ENCODE assay signal across 8 cellular contexts in the genomic region with DNA sequence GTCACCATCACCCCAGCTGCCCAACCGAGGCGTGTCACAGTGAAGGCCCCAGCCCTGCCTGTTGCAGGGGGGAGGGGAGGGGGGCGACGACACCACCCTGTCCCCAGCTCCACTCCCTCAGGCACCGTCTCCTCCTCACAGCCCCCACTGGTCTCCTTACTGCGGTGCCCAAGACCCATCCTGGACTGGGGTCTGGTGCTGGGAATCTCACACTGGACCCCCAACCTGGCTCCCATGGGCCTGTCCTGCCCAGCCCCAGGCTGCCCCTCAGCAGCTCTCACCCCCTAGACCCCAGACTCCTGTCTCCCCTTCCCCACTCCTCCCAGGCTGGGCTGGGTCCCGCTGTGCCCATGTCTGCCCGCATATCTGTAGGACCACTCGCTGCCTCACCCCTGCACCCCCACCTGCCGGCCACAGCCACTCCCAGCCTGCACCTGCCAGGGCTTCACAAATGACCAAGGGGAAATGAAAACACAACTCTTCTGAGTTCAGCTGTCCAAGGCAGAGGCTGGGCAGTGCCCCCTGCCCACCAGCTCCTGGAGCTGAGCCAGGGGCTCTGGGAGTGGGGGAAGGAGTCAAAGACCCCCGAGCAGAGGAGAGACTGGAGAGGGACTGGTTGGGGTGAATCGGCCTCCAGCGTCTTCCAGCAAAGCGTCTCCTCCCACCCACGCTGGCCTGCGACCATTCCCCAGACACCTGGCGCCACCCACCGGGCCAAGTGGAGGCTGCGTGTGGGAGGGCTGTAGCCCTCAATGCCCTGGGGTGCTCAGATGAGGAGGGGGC. TPM values are rescaled to one million over a fixed set of nuclear protein-coding genes. Genes with fewer than 3 reads are reported as not detected.
A peak's percentile ranks its signal among the peaks of the same experiment; 100 is the strongest.
DNase-seq lines count a peak whose midpoint lies in the region; ATAC-seq and TF ChIP-seq lines count a peak whose summit lies in the region.

No MANE protein-coding gene starts in this region.

- no peak for TF ChIP-seq POLR2A in lower leg skin (IDR thresholded peaks at IDR 0.05)

- H3K27me3 ChIP-seq in BE2C = no peaks in the 10 kb centered on the region
- H3K27me3 ChIP-seq in ascending aorta = no peaks in the 10 kb centered on the region

- H3K27me3 Mint-ChIP-seq in immature natural killer cell (ENCODE audit: low read depth in 3 of 3) = peaks cover 6 to 12% (median 6%) of the 10 kb centered on the region in 3 donors

- H3K27ac ChIP-seq in ascending aorta = no peak overlapping the region

- peaks cover 7% of the 10 kb centered on the region in 2 donors for H3K4me1 Mint-ChIP-seq in immature natural killer cell

- peak; percentile 75 for DNase-seq in BE2C
- DNase-seq in HT-29 (ENCODE audit: low spot score) = peak; percentile 61
- DNase-seq in SKM-1 (lab: John Stamatoyannopoulos, UW; ENCODE audit: unreplicated experiment) = peak; percentile 22
- DNase-seq in ascending aorta (ENCODE audit: low spot score in 2 of 2) = no peak
- DNase-seq in immature natural killer cell = peak; percentile 72 to 78 (median 76)
- DNase-seq in stimulated activated CD4-positive, alpha-beta T cell treated with anti-CD3 and anti-CD28 coated beads, Interleukin-4, amount 100 ng/mL, for 48 hours (ENCODE audit: low read depth in 2 of 2) = peak; percentile 55 to 61
- DNase-seq in lower leg skin (ENCODE audit: low spot score in 2 of 2) = no peak

- intact Hi-C loops in ascending aorta (cut with DNase I) (no loop called here), lower leg skin (cut with DNase I; ENCODE audit: low total_unique reads) (loop anchor here (2.0 to 5.0 kb wide), 2 partner anchors 88 to 143 kb away; no protein-coding TSS in a partner anchor)

- no peaks in the 10 kb centered on the region for H3K36me3 Mint-ChIP-seq in immature natural killer cell

- TF ChIP-seq CTCF in BE2C (IDR thresholded peaks at IDR 0.05; ENCODE audit: low read depth, low read length) (peak; percentile 64), ascending aorta (IDR thresholded peaks at IDR 0.05) (peak; percentile 35 to 61 (median 49)), lower leg skin (IDR thresholded peaks at IDR 0.05) (no peak)

- no peak for ATAC-seq in GM21515 (IDR thresholded peaks at IDR 0.05; ENCODE audit: unreplicated experiment)

- no peaks in the 10 kb centered on the region for H3K36me3 ChIP-seq in BE2C
- no peaks in the 10 kb centered on the region for H3K36me3 ChIP-seq in ascending aorta

- no peaks in the 10 kb centered on the region for H3K9me3 Mint-ChIP-seq in immature natural killer cell

- H3K9me3 ChIP-seq in BE2C (no peaks in the 10 kb centered on the region), ascending aorta (no peaks in the 10 kb centered on the region)

- peak overlapping the region in 4 of 6 donors; percentile 12 to 74 (median 40) for H3K27ac Mint-ChIP-seq in immature natural killer cell

- peaks cover 5% of the 10 kb centered on the region; the same call in 1 of the 2 replicates for H3K4me1 ChIP-seq in BE2C
- peaks cover 9 to 13% of the 10 kb centered on the region in 2 donors for H3K4me1 ChIP-seq in ascending aorta

- H3K4me3 Mint-ChIP-seq in immature natural killer cell = peak overlapping the region in 3 of 5 donors; percentile 7 to 33 (median 29)

- H3K4me3 ChIP-seq in BE2C (ENCODE audit: low read depth, low read length) (no peak overlapping the region), ascending aorta (no peak overlapping the region), lower leg skin (ENCODE audit: low read depth, poor library complexity, severe bottlenecking) (no peak overlapping the region)

- WGBS in lower leg skin, 2 donors = 27 to 39% methylated on average over 19 of the region's 19 CpGs

RNA-seq across cellular contexts. Expression of a gene that starts 32.6 kb away (rescaled TPM):
- polyA plus RNA-seq in BE2C (2012; ENCODE audit: insufficient read depth, insufficient read length, low read depth) = 154 TPM
- total RNA-seq in HT-29 (2014; rRNA removed; shearing (Covaris generic)) = 3.2 and 6.4 TPM in 2 replicates
- total RNA-seq in ascending aorta (443 TPM), lower leg skin (10 to 100 TPM; 27.8 to 62.2 (median 46.2) TPM)
- 1 to 10 TPM in 1 of 3 donors, not detected in 2; 1.6 TPM for polyA plus RNA-seq in immature natural killer cell

RNA-seq across cellular contexts. Expression of a gene that starts 57.2 kb away (rescaled TPM):
- 82.5 TPM for polyA plus RNA-seq in BE2C (2012; ENCODE audit: insufficient read depth, insufficient read length, low read depth)
- total RNA-seq in HT-29 (2014; rRNA removed; shearing (Covaris generic)) = 160 and 167 TPM in 2 replicates
- 129 TPM for total RNA-seq in ascending aorta
- 10 to 100 TPM; 34.0 to 40.9 (median 35.2) TPM for polyA plus RNA-seq in immature natural killer cell
- total RNA-seq in lower leg skin = 10 to 100 TPM; 52.4 to 77.7 (median 63.5) TPM

Comparison
In these comparisons a context has a peak if more than half of its experiments do, and no peak if none do; other contexts are left out.
1. DNase-seq: peak in BE2C (single experiment), HT-29 (single experiment), SKM-1 (single experiment), immature natural killer cell (3 of 3) and stimulated activated CD4-positive, alpha-beta T cell treated with anti-CD3 and anti-CD28 coated beads, Interleukin-4, amount 100 ng/mL, for 48 hours (2 of 2); none in ascending aorta (0 of 2) and lower leg skin (0 of 2).
2. CTCF ChIP-seq: peak in BE2C (single experiment) and ascending aorta (3 of 3); none in lower leg skin (0 of 3).